ENCODE assay signal across 1 cellular context in the genomic region with DNA sequence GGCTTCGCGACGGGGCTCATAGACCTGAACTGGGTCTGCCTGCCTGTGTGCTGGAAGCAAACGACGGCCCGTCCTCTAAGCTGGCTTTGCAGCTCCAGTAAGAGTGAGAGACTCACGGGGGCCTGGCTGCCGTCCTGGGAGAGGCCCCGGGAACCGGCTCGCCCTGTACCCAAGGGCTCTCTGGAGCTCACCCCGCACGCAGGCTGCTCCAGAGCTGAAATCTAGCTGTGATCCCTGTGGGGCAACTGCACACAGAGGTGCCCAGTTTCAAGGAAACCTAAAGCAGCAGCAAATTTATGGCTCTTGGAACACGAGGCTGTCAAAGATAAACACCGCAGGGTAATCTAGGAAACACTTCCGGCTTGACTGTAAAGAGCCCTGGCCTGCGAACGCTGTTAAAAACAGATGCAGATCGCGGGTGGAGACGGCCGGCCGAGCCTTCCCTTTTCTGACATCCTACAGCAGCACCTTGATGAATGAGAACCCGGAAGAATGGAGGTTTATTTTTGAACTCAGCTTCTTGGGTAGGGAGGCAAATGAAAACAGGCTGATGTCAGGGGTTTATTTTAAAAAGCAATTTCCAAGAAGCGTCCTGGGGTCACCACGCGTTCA.
A peak's percentile ranks its signal among the peaks of the same experiment; 100 is the strongest.
TF ChIP-seq lines count a peak whose summit lies in the region.

No MANE protein-coding gene starts in this region.

TF ChIP-seq in K562, 482 proteins besides CTCF, POLR2A, EP300 and RAD21 (continued from another document and continues in another):
- TF ChIP-seq ZBTB7A (IDR thresholded peaks at IDR 0.05; ENCODE audit: borderline replicate concordance, control insufficient read depth, low read depth, low read length): 0 out of 2 replicates have a peak, but pooled peaks have one; percentile 1
- TF ChIP-seq, protein P1, sequence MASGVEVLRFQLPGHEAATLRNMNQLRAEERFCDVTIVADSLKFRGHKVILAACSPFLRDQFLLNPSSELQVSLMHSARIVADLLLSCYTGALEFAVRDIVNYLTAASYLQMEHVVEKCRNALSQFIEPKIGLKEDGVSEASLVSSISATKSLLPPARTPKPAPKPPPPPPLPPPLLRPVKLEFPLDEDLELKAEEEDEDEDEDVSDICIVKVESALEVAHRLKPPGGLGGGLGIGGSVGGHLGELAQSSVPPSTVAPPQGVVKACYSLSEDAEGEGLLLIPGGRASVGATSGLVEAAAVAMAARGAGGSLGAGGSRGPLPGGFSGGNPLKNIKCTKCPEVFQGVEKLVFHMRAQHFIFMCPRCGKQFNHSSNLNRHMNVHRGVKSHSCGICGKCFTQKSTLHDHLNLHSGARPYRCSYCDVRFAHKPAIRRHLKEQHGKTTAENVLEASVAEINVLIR (CRISPR knock-in tag; IDR thresholded peaks at IDR 0.05): no peak
- TF ChIP-seq, protein P2, sequence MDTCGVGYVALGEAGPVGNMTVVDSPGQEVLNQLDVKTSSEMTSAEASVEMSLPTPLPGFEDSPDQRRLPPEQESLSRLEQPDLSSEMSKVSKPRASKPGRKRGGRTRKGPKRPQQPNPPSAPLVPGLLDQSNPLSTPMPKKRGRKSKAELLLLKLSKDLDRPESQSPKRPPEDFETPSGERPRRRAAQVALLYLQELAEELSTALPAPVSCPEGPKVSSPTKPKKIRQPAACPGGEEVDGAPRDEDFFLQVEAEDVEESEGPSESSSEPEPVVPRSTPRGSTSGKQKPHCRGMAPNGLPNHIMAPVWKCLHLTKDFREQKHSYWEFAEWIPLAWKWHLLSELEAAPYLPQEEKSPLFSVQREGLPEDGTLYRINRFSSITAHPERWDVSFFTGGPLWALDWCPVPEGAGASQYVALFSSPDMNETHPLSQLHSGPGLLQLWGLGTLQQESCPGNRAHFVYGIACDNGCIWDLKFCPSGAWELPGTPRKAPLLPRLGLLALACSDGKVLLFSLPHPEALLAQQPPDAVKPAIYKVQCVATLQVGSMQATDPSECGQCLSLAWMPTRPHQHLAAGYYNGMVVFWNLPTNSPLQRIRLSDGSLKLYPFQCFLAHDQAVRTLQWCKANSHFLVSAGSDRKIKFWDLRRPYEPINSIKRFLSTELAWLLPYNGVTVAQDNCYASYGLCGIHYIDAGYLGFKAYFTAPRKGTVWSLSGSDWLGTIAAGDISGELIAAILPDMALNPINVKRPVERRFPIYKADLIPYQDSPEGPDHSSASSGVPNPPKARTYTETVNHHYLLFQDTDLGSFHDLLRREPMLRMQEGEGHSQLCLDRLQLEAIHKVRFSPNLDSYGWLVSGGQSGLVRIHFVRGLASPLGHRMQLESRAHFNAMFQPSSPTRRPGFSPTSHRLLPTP (IDR thresholded peaks at IDR 0.05; ENCODE audit: borderline replicate concordance, extremely low read depth, insufficient read length): no peak
- TF ChIP-seq SNRNP70 (optimal IDR thresholded peaks at IDR 0.05; ENCODE audit: low read depth, low read length): no peak
- TF ChIP-seq, protein P3, sequence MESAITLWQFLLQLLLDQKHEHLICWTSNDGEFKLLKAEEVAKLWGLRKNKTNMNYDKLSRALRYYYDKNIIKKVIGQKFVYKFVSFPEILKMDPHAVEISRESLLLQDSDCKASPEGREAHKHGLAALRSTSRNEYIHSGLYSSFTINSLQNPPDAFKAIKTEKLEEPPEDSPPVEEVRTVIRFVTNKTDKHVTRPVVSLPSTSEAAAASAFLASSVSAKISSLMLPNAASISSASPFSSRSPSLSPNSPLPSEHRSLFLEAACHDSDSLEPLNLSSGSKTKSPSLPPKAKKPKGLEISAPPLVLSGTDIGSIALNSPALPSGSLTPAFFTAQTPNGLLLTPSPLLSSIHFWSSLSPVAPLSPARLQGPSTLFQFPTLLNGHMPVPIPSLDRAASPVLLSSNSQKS (CRISPR knock-in tag; IDR thresholded peaks at IDR 0.05): no peak
- TF ChIP-seq, protein P4, sequence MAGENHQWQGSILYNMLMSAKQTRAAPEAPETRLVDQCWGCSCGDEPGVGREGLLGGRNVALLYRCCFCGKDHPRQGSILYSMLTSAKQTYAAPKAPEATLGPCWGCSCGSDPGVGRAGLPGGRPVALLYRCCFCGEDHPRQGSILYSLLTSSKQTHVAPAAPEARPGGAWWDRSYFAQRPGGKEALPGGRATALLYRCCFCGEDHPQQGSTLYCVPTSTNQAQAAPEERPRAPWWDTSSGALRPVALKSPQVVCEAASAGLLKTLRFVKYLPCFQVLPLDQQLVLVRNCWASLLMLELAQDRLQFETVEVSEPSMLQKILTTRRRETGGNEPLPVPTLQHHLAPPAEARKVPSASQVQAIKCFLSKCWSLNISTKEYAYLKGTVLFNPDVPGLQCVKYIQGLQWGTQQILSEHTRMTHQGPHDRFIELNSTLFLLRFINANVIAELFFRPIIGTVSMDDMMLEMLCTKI (IDR thresholded peaks at IDR 0.05; ENCODE audit: partially characterized antibody): no peak
- TF ChIP-seq ZNF764 (CRISPR knock-in tag; IDR thresholded peaks at IDR 0.05; ENCODE audit: low read depth): no peak
- peak; percentile 54; the same call in 1 of the 2 replicates for TF ChIP-seq MEF2D (tag; conservative IDR thresholded peaks at IDR 0.05; ENCODE audit: low read depth)
- no peak for TF ChIP-seq MXI1 (IDR thresholded peaks at IDR 0.05; ENCODE audit: low read depth, low read length)
- no peak for TF ChIP-seq ZNF24 (IDR thresholded peaks at IDR 0.05)
- TF ChIP-seq, protein P5, sequence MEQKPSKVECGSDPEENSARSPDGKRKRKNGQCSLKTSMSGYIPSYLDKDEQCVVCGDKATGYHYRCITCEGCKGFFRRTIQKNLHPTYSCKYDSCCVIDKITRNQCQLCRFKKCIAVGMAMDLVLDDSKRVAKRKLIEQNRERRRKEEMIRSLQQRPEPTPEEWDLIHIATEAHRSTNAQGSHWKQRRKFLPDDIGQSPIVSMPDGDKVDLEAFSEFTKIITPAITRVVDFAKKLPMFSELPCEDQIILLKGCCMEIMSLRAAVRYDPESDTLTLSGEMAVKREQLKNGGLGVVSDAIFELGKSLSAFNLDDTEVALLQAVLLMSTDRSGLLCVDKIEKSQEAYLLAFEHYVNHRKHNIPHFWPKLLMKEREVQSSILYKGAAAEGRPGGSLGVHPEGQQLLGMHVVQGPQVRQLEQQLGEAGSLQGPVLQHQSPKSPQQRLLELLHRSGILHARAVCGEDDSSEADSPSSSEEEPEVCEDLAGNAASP (IDR thresholded peaks at IDR 0.05): no peak
- TF ChIP-seq BRD4 (IDR thresholded peaks at IDR 0.05): no peak
- peak; percentile 70; the same call in 1 of the 2 replicates for TF ChIP-seq SPI1 (IDR thresholded peaks at IDR 0.05; ENCODE audit: borderline replicate concordance, low read depth, low read length)
- peak in 1 of 2 experiments; percentile 78; a peak in 2 of 4 replicates for TF ChIP-seq HDAC1 (IDR thresholded peaks at IDR 0.05)
- TF ChIP-seq HDAC8 (tag; IDR thresholded peaks at IDR 0.05): 0 out of 2 replicates have a peak, but pooled peaks have one; percentile 68
- no peak for TF ChIP-seq ZNF121 (CRISPR knock-in tag; conservative IDR thresholded peaks at IDR 0.05)
- TF ChIP-seq LCOR (CRISPR knock-in tag; IDR thresholded peaks at IDR 0.05): no peak
- peak; percentile 80 for TF ChIP-seq GABPB1 (CRISPR knock-in tag; IDR thresholded peaks at IDR 0.05)
- TF ChIP-seq MYBL2 (IDR thresholded peaks at IDR 0.05; ENCODE audit: low read depth): no peak; the same call in 1 of the 2 replicates
- TF ChIP-seq MYBL2 (CRISPR knock-in tag; IDR thresholded peaks at IDR 0.05; ENCODE audit: borderline replicate concordance): no peak
- TF ChIP-seq ZFX (CRISPR knock-in tag; IDR thresholded peaks at IDR 0.05): peak; percentile 90
- no peak for TF ChIP-seq ZFP1 (CRISPR knock-in tag; IDR thresholded peaks at IDR 0.05)
- TF ChIP-seq STAT5B (CRISPR knock-in tag; IDR thresholded peaks at IDR 0.05): no peak
- TF ChIP-seq, protein P6, sequence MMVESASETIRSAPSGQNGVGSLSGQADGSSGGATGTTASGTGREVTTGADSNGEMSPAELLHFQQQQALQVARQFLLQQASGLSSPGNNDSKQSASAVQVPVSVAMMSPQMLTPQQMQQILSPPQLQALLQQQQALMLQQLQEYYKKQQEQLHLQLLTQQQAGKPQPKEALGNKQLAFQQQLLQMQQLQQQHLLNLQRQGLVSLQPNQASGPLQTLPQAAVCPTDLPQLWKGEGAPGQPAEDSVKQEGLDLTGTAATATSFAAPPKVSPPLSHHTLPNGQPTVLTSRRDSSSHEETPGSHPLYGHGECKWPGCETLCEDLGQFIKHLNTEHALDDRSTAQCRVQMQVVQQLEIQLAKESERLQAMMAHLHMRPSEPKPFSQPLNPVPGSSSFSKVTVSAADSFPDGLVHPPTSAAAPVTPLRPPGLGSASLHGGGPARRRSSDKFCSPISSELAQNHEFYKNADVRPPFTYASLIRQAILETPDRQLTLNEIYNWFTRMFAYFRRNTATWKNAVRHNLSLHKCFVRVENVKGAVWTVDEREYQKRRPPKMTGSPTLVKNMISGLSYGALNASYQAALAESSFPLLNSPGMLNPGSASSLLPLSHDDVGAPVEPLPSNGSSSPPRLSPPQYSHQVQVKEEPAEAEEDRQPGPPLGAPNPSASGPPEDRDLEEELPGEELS (CRISPR knock-in tag; IDR thresholded peaks at IDR 0.05; ENCODE audit: borderline replicate concordance): peak; percentile 19; the same call in 1 of the 2 replicates
- no peak for TF ChIP-seq SAP30 (IDR thresholded peaks at IDR 0.05; ENCODE audit: borderline replicate concordance, insufficient read depth, low read depth, low read length, poor library complexity, severe bottlenecking)
- no peak for TF ChIP-seq KDM5B (IDR thresholded peaks at IDR 0.05; ENCODE audit: insufficient replicate concordance, low read depth, low read length)
- peak; percentile 43; the same call in 1 of the 2 replicates for TF ChIP-seq ATF7 (IDR thresholded peaks at IDR 0.05)
- TF ChIP-seq ZNF695 (CRISPR knock-in tag; IDR thresholded peaks at IDR 0.05): no peak
- no peak for TF ChIP-seq ILF3 (IDR thresholded peaks at IDR 0.05; ENCODE audit: borderline replicate concordance)
- TF ChIP-seq ADNP (tag; IDR thresholded peaks at IDR 0.05): no peak
- peak; percentile 60; the same call in 1 of the 2 replicates for TF ChIP-seq ZNF79 (CRISPR knock-in tag; IDR thresholded peaks at IDR 0.05; ENCODE audit: low read depth)
- TF ChIP-seq, protein P7, sequence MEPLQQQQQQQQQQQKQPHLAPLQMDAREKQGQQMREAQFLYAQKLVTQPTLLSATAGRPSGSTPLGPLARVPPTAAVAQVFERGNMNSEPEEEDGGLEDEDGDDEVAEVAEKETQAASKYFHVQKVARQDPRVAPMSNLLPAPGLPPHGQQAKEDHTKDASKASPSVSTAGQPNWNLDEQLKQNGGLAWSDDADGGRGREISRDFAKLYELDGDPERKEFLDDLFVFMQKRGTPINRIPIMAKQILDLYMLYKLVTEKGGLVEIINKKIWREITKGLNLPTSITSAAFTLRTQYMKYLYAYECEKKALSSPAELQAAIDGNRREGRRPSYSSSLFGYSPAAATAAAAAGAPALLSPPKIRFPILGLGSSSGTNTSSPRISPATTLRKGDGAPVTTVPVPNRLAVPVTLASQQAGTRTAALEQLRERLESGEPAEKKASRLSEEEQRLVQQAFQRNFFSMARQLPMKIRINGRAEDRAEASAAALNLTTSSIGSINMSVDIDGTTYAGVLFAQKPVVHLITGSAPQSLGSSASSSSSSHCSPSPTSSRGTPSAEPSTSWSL (CRISPR knock-in tag; IDR thresholded peaks at IDR 0.05; ENCODE audit: borderline replicate concordance): no peak
- TF ChIP-seq FOXA1 (IDR thresholded peaks at IDR 0.05; ENCODE audit: borderline replicate concordance): no peak
- TF ChIP-seq MAFF (IDR thresholded peaks at IDR 0.05; ENCODE audit: low read length): no peak
- 0 out of 2 replicates have a peak, but pooled peaks have one; percentile 30 for TF ChIP-seq ZNF41 (CRISPR knock-in tag; conservative IDR thresholded peaks at IDR 0.05)
- TF ChIP-seq ILK (tag; IDR thresholded peaks at IDR 0.05; ENCODE audit: borderline replicate concordance, low read depth): no peak
- TF ChIP-seq ZNF668 (CRISPR knock-in tag; IDR thresholded peaks at IDR 0.05): 0 out of 2 replicates have a peak, but pooled peaks have one; percentile 42
- peak; percentile 67 to 80; a peak in 2 of 4 replicates for TF ChIP-seq ETV6 (IDR thresholded peaks at IDR 0.05; ENCODE audit: borderline replicate concordance in 1 of 2, low read depth in 2 of 2, low read length in 1 of 2)
- no peak for TF ChIP-seq ETV6 (CRISPR knock-in tag; IDR thresholded peaks at IDR 0.05; ENCODE audit: borderline replicate concordance)
- TF ChIP-seq ZNF431 (CRISPR knock-in tag; IDR thresholded peaks at IDR 0.05): no peak; the same call in 1 of the 2 replicates
- no peak for TF ChIP-seq ZNF23 (CRISPR knock-in tag; IDR thresholded peaks at IDR 0.05)
- no peak for TF ChIP-seq ESRRB (CRISPR knock-in tag; IDR thresholded peaks at IDR 0.05; ENCODE audit: borderline replicate concordance)
- TF ChIP-seq RBM14 (IDR thresholded peaks at IDR 0.05; ENCODE audit: borderline replicate concordance, insufficient read depth, low read depth, low read length): no peak
- no peak; the same call in 1 of the 2 replicates for TF ChIP-seq ZNF239 (CRISPR knock-in tag; IDR thresholded peaks at IDR 0.05)
- peak; percentile 74; the same call in 1 of the 2 replicates for TF ChIP-seq MECOM (CRISPR knock-in tag; IDR thresholded peaks at IDR 0.05)
- TF ChIP-seq CHCHD3 (CRISPR knock-in tag; IDR thresholded peaks at IDR 0.05): no peak
- TF ChIP-seq SMARCC2 (IDR thresholded peaks at IDR 0.05; ENCODE audit: low read depth): no peak
- TF ChIP-seq, protein P8, sequence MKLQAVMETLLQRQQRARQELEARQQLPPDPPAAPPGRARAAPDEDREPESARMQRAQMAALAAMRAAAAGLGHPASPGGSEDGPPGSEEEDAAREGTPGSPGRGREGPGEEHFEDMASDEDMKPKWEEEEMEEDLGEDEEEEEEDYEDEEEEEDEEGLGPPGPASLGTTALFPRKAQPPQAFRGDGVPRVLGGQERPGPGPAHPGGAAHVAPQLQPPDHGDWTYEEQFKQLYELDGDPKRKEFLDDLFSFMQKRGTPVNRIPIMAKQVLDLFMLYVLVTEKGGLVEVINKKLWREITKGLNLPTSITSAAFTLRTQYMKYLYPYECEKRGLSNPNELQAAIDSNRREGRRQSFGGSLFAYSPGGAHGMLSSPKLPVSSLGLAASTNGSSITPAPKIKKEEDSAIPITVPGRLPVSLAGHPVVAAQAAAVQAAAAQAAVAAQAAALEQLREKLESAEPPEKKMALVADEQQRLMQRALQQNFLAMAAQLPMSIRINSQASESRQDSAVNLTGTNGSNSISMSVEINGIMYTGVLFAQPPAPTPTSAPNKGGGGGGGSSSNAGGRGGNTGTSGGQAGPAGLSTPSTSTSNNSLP (IDR thresholded peaks at IDR 0.05; ENCODE audit: borderline replicate concordance, low read depth, low read length): 0 out of 2 replicates have a peak, but pooled peaks have one; percentile 28
- TF ChIP-seq, protein P9, sequence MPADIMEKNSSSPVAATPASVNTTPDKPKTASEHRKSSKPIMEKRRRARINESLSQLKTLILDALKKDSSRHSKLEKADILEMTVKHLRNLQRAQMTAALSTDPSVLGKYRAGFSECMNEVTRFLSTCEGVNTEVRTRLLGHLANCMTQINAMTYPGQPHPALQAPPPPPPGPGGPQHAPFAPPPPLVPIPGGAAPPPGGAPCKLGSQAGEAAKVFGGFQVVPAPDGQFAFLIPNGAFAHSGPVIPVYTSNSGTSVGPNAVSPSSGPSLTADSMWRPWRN (IDR thresholded peaks at IDR 0.05; ENCODE audit: low read depth): no peak
- TF ChIP-seq GTF2F1 (IDR thresholded peaks at IDR 0.05; ENCODE audit: low read depth, low read length): no peak
